In the genomic region with DNA sequence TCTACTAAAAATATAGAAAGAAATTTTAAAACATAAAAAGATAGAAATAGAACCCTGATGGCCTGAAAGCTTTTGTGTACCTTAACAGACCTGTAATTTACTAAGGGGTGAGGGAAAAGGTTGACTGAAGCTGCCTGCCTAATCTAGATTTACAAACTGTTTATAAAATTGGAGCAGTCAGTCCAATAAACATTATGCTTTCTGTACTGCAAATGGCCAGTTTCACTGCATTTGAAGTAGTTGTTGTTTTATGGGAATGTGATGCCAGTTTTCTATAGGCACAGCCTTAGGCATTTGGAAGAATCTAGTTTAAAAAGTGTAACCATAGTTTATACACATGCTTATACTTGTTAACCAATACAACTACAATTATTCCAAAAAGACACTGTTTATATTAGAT, we compare ENCODE assay signal across 1 cellular context.
TF ChIP-seq lines count a peak whose summit lies in the region.

No MANE protein-coding gene starts in this region.

TF ChIP-seq in HEK293, 187 proteins besides CTCF, POLR2A, EP300 and RAD21 (continued from another document):
- TF ChIP-seq, protein P1, sequence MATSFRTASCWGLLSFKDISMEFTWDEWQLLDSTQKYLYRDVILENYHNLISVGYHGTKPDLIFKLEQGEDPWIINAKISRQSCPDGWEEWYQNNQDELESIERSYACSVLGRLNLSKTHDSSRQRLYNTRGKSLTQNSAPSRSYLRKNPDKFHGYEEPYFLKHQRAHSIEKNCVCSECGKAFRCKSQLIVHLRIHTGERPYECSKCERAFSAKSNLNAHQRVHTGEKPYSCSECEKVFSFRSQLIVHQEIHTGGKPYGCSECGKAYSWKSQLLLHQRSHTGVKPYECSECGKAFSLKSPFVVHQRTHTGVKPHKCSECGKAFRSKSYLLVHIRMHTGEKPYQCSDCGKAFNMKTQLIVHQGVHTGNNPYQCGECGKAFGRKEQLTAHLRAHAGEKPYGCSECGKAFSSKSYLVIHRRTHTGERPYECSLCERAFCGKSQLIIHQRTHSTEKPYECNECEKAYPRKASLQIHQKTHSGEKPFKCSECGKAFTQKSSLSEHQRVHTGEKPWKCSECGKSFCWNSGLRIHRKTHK (tag by site-specific recombination; IDR thresholded peaks at IDR 0.05) = no peak
- TF ChIP-seq, protein P2, sequence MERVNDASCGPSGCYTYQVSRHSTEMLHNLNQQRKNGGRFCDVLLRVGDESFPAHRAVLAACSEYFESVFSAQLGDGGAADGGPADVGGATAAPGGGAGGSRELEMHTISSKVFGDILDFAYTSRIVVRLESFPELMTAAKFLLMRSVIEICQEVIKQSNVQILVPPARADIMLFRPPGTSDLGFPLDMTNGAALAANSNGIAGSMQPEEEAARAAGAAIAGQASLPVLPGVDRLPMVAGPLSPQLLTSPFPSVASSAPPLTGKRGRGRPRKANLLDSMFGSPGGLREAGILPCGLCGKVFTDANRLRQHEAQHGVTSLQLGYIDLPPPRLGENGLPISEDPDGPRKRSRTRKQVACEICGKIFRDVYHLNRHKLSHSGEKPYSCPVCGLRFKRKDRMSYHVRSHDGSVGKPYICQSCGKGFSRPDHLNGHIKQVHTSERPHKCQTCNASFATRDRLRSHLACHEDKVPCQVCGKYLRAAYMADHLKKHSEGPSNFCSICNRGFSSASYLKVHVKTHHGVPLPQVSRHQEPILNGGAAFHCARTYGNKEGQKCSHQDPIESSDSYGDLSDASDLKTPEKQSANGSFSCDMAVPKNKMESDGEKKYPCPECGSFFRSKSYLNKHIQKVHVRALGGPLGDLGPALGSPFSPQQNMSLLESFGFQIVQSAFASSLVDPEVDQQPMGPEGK (tag by site-specific recombination; IDR thresholded peaks at IDR 0.05) = no peak
- TF ChIP-seq ZNF311 (tag by site-specific recombination; IDR thresholded peaks at IDR 0.05; ENCODE audit: borderline replicate concordance) (no peak), ZNF140 (tag by site-specific recombination; IDR thresholded peaks at IDR 0.05) (no peak), ZNF426 (tag by site-specific recombination; IDR thresholded peaks at IDR 0.05) (no peak), ZNF404 (tag by site-specific recombination; IDR thresholded peaks at IDR 0.05) (no peak), ZNF391 (tag by site-specific recombination; IDR thresholded peaks at IDR 0.05; ENCODE audit: borderline replicate concordance, low read depth) (no peak), ZBTB21 (tag by site-specific recombination; IDR thresholded peaks at IDR 0.05) (no peak), EGR2 (tag by site-specific recombination; IDR thresholded peaks at IDR 0.05; ENCODE audit: low read depth) (no peak)
- TF ChIP-seq, protein P3, sequence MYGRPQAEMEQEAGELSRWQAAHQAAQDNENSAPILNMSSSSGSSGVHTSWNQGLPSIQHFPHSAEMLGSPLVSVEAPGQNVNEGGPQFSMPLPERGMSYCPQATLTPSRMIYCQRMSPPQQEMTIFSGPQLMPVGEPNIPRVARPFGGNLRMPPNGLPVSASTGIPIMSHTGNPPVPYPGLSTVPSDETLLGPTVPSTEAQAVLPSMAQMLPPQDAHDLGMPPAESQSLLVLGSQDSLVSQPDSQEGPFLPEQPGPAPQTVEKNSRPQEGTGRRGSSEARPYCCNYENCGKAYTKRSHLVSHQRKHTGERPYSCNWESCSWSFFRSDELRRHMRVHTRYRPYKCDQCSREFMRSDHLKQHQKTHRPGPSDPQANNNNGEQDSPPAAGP (tag by site-specific recombination; IDR thresholded peaks at IDR 0.05) = no peak
TF ChIP-seq in HEK293: peak in this region for 10.
